ENCODE assay signal across 18 cellular contexts in the genomic region with DNA sequence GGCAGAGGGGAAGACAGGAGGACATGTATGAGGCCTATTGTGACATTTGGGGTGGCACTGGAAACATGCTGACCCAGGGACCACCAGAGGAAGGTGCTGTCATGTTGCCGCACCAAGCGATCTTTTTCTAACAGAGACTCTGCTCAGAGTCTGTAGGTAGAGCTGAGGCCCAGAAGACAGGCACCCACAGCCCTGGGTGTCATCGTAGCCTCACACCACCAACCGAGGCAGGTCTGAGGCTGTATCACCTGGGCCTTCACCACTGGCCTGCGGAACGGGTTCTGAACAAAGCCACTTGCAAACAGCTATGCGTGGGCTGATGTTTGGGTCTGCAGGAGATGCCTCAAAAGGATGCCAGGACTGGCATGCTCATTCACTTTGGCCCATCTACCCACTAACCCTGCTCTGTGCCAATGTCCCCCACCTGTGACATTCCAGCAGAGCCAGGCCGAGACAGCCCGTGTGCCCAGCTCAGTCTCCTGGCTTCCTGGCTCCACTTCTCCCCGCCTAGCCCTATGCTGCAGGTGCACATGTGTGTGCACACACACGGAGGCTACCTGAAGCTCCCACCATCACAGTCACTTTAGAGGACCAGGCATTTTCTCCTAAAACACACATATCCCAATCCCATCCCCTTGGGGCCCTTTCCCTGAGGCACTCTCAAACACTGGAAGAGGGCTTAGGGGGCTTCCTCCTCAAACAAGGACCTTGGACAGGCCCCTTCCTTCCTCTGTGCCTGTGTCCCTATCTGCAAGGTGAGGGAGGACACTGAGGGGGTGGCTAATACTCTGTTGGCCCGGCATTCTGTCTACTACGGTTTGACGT. TPM values are rescaled to one million over a fixed set of nuclear protein-coding genes. Genes with fewer than 3 reads are reported as not detected.
DNase-seq lines count a peak whose midpoint lies in the region; ATAC-seq and TF ChIP-seq lines count a peak whose summit lies in the region.
"Had no signal": no experiment of that assay in that cellular context is flagged by ENCODE, and none has a peak within 500 bp of the region (broad histone marks: within the 10 kb centered on the region; RNA-seq: fewer than 3 reads in every experiment).

No MANE protein-coding gene starts in this region.

- no peak overlapping the region for H3K27ac Mint-ChIP-seq in activated naive CD4-positive, alpha-beta T cell treated with anti-CD3 and anti-CD28 coated beads, Interleukin-2, amount 10 ng/mL, durations not matched to agents 7 days and 5 days
- H3K27ac Mint-ChIP-seq: CD4-positive, alpha-beta memory T cell; HFFc6 had no signal

- CTCF ChIA-PET in activated naive CD4-positive, alpha-beta T cell treated with anti-CD3 and anti-CD28 coated beads, Interleukin-2, amount 10 ng/mL, durations not matched to agents 7 days and 5 days (lab: Charles Lee) = no interaction called here

- H3K4me1 Mint-ChIP-seq in activated naive CD4-positive, alpha-beta T cell treated with anti-CD3 and anti-CD28 coated beads, Interleukin-2, amount 10 ng/mL, durations not matched to agents 7 days and 5 days = no peaks in the 10 kb centered on the region
- H3K4me1 Mint-ChIP-seq: CD4-positive, alpha-beta memory T cell had no signal

- H3K4me3 Mint-ChIP-seq in activated naive CD4-positive, alpha-beta T cell treated with anti-CD3 and anti-CD28 coated beads, Interleukin-2, amount 10 ng/mL, durations not matched to agents 7 days and 5 days = no peak overlapping the region
- H3K4me3 Mint-ChIP-seq: CD4-positive, alpha-beta memory T cell; HFFc6 had no signal

- ATAC-seq in mucosa of descending colon (no peak), upper lobe of right lung (no peak), GM19452 (IDR thresholded peaks at IDR 0.05; ENCODE audit: unreplicated experiment) (no peak), HG02840 (IDR thresholded peaks at IDR 0.05; ENCODE audit: low FRiP score, unreplicated experiment) (no peak)
- ATAC-seq: gastrocnemius medialis had no signal

- H3K36me3 ChIP-seq in mucosa of descending colon (ENCODE audit: low read depth) = no peaks in the 10 kb centered on the region
- H3K36me3 ChIP-seq in upper lobe of right lung = no peaks in the 10 kb centered on the region
- H3K36me3 ChIP-seq: gastrocnemius medialis had no signal

- H3K9me3 ChIP-seq in mucosa of descending colon (no peaks in the 10 kb centered on the region), upper lobe of right lung (no peaks in the 10 kb centered on the region)
- H3K9me3 ChIP-seq: gastrocnemius medialis had no signal

- H3K4me3 ChIP-seq in coronary artery = no peak overlapping the region
- H3K4me3 ChIP-seq in mucosa of descending colon = no peak overlapping the region
- no peak overlapping the region for H3K4me3 ChIP-seq in upper lobe of right lung
- H3K4me3 ChIP-seq: gastrocnemius medialis had no signal

- no peaks in the 10 kb centered on the region for H3K36me3 Mint-ChIP-seq in activated naive CD4-positive, alpha-beta T cell treated with anti-CD3 and anti-CD28 coated beads, Interleukin-2, amount 10 ng/mL, durations not matched to agents 7 days and 5 days
- H3K36me3 Mint-ChIP-seq: CD4-positive, alpha-beta memory T cell had no signal

- H3K9me3 Mint-ChIP-seq in activated naive CD4-positive, alpha-beta T cell treated with anti-CD3 and anti-CD28 coated beads, Interleukin-2, amount 10 ng/mL, durations not matched to agents 7 days and 5 days = no peaks in the 10 kb centered on the region
- H3K9me3 Mint-ChIP-seq: CD4-positive, alpha-beta memory T cell; HFFc6 had no signal

- intact Hi-C loops in mucosa of descending colon (cut with DNase I, micrococcal nuclease) = no loop called here
- intact Hi-C loops in upper lobe of right lung (cut with DNase I) = no loop called here

- TF ChIP-seq CTCF in coronary artery (IDR thresholded peaks at IDR 0.05) = no peak
- TF ChIP-seq CTCF in mucosa of descending colon (IDR thresholded peaks at IDR 0.05) = no peak
- TF ChIP-seq CTCF in upper lobe of right lung (IDR thresholded peaks at IDR 0.05) = no peak

- DNase-seq in activated naive CD4-positive, alpha-beta T cell treated with anti-CD3 and anti-CD28 coated beads, Interleukin-2, amount 10 ng/mL, durations not matched to agents 7 days and 5 days = peak; percentile 11
- no peak for DNase-seq in activated naive CD4-positive, alpha-beta T cell (lab: John Stamatoyannopoulos, UW)
- peak; percentile 61 for DNase-seq in coronary artery (ENCODE audit: low spot score)
- peak; percentile 0 to 31 (median 14) for DNase-seq in mucosa of descending colon
- DNase-seq in upper lobe of right lung = peak; percentile 45
- no peak for DNase-seq in SHP77 treated with DMSO at 0.1 percent for 48 hours (lab: John Stamatoyannopoulos, UW)
- DNase-seq: ACHN; activated naive CD4-positive, alpha-beta T cell treated with anti-CD3 and anti-CD28 coated beads, Interleukin-2, amount 50 U/mL, for 16 hours; CD4-positive, alpha-beta memory T cell; EL; gastrocnemius medialis; HFFc6; Kasumi-1; NCI-H510A treated with DMSO at 0.1 percent for 48 hours; substantia nigra had no signal

- peaks cover 2% of the 10 kb centered on the region for H3K4me1 ChIP-seq in mucosa of descending colon (ENCODE audit: low read depth)
- no peaks in the 10 kb centered on the region for H3K4me1 ChIP-seq in upper lobe of right lung
- H3K4me1 ChIP-seq: gastrocnemius medialis had no signal

- no peaks in the 10 kb centered on the region for H3K27me3 Mint-ChIP-seq in activated naive CD4-positive, alpha-beta T cell treated with anti-CD3 and anti-CD28 coated beads, Interleukin-2, amount 10 ng/mL, durations not matched to agents 7 days and 5 days

- peaks cover 9% of the 10 kb centered on the region for H3K27me3 ChIP-seq in upper lobe of right lung

- no peak overlapping the region for H3K27ac ChIP-seq in coronary artery
- H3K27ac ChIP-seq in upper lobe of right lung = no peak overlapping the region
- H3K27ac ChIP-seq: gastrocnemius medialis had no signal

RNA-seq across cellular contexts. Expression of a gene that starts 3.6 kb away (rescaled TPM):
- total RNA-seq in mucosa of descending colon (1 to 10 TPM; 4.0 to 6.3 (median 5.4) TPM), upper lobe of right lung (3.4 TPM)
- total RNA-seq: CD4-positive, alpha-beta memory T cell; OCI-LY7 had no signal

Comparison
In these comparisons a context has a peak if more than half of its experiments do, and no peak if none do; other contexts are left out.
1. DNase-seq: peak in activated naive CD4-positive, alpha-beta T cell treated with anti-CD3 and anti-CD28 coated beads, Interleukin-2, amount 10 ng/mL, durations not matched to agents 7 days and 5 days (single experiment), coronary artery (single experiment), mucosa of descending colon (3 of 3) and upper lobe of right lung (single experiment); none in activated naive CD4-positive, alpha-beta T cell (0 of 4) and SHP77 treated with DMSO at 0.1 percent for 48 hours (single experiment).